In the genomic region with DNA sequence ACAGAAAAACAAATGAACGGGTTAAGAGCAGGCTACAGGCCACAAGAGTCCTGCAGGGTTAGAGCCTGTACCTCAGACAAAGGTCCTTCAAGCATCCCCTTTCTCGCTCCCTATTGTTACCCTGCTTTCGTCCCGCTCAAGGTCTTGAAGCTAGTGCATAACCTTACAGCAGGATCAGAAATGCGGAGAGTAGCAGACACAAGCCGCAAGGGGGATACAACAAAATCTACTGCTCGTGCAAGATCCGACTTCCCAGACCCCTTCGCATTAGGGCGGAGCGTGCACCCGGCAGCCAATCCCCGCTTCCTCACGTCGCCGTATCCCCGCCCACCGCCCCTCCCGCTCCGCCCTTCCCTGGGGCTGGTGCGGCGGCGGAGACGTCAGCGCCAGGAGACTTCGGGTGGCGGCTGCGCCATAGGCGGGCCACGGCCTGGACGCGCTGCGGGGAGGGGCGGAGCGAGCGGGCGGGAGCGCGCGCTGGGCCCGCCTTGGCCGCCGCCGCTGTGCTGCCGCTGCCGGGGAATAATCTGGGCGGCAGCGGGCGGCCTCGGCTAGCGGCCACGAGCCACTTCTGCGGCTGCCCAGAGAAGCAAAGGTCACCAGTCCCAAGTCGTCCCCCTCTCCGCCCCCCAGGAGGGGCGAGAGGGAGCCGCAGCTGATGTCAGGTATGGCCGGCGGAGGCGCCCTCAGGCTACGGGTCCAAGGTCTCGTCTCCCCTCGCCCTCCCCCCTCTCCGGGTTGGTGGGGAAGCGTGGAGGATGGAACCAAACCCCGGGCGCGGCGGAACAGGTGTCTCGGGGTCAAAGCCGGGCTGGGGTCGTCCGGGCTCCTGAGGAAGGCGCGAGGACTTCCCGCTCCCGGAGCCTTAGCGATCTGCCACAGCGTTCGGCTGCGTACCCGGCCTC, we compare ENCODE assay signal across 1 cellular context.
A peak's percentile ranks its signal among the peaks of the same experiment; 100 is the strongest.
TF ChIP-seq lines count a peak whose summit lies in the region.

A gene (plus strand): TSS at position 389 of the 905 bp plus-strand sequence. CDS start 51,776 bp downstream, outside the sequence.

TF ChIP-seq in HepG2, 621 proteins besides CTCF, POLR2A, EP300 and RAD21 (continued from another document and continues in another):
- TF ChIP-seq TCF7L2 (IDR thresholded peaks at IDR 0.05; ENCODE audit: low read depth, low read length): no peak
- 0 out of 2 replicates have a peak, but pooled peaks have one; percentile 43 for TF ChIP-seq ZNF160 (CRISPR knock-in tag; IDR thresholded peaks at IDR 0.05)
- TF ChIP-seq FOXK1 (CRISPR knock-in tag; IDR thresholded peaks at IDR 0.05; ENCODE audit: borderline replicate concordance, low read depth): peak; percentile 53; the same call in 1 of the 2 replicates
- TF ChIP-seq ZNF335 (CRISPR knock-in tag; IDR thresholded peaks at IDR 0.05): peak; percentile 39; the same call in 1 of the 2 replicates
- TF ChIP-seq, protein P1, sequence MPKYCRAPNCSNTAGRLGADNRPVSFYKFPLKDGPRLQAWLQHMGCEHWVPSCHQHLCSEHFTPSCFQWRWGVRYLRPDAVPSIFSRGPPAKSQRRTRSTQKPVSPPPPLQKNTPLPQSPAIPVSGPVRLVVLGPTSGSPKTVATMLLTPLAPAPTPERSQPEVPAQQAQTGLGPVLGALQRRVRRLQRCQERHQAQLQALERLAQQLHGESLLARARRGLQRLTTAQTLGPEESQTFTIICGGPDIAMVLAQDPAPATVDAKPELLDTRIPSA (CRISPR knock-in tag; IDR thresholded peaks at IDR 0.05; ENCODE audit: borderline replicate concordance): peak; percentile 88; the same call in 1 of the 2 replicates
- TF ChIP-seq, protein P2, sequence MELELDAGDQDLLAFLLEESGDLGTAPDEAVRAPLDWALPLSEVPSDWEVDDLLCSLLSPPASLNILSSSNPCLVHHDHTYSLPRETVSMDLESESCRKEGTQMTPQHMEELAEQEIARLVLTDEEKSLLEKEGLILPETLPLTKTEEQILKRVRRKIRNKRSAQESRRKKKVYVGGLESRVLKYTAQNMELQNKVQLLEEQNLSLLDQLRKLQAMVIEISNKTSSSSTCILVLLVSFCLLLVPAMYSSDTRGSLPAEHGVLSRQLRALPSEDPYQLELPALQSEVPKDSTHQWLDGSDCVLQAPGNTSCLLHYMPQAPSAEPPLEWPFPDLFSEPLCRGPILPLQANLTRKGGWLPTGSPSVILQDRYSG (CRISPR knock-in tag; IDR thresholded peaks at IDR 0.05): peak; percentile 87; the same call in 1 of the 2 replicates
- no peak for TF ChIP-seq ZNF101 (CRISPR knock-in tag; IDR thresholded peaks at IDR 0.05; ENCODE audit: borderline replicate concordance, low read depth)
- peak; percentile 83 for TF ChIP-seq BRD4 (CRISPR knock-in tag; IDR thresholded peaks at IDR 0.05)
- peak; percentile 35; the same call in 1 of the 2 replicates for TF ChIP-seq ZFP37 (CRISPR knock-in tag; IDR thresholded peaks at IDR 0.05; ENCODE audit: borderline replicate concordance)
- no peak for TF ChIP-seq SNAPC2 (CRISPR knock-in tag; IDR thresholded peaks at IDR 0.05)
- peak; percentile 51; the same call in 1 of the 2 replicates for TF ChIP-seq ZBTB21 (CRISPR knock-in tag; IDR thresholded peaks at IDR 0.05)
- TF ChIP-seq NCOA1 (CRISPR knock-in tag; IDR thresholded peaks at IDR 0.05): peak; percentile 74; the same call in 1 of the 2 replicates
- TF ChIP-seq WIZ (CRISPR knock-in tag; IDR thresholded peaks at IDR 0.05): peak; percentile 35; the same call in 1 of the 2 replicates
- TF ChIP-seq HES4 (CRISPR knock-in tag; IDR thresholded peaks at IDR 0.05; ENCODE audit: borderline replicate concordance): no peak
- TF ChIP-seq ZNF891 (CRISPR knock-in tag; IDR thresholded peaks at IDR 0.05): 0 out of 2 replicates have a peak, but pooled peaks have one; percentile 47
- TF ChIP-seq SKI (IDR thresholded peaks at IDR 0.05; ENCODE audit: partially characterized antibody): peak; percentile 64
- TF ChIP-seq YEATS2 (CRISPR knock-in tag; IDR thresholded peaks at IDR 0.05; ENCODE audit: borderline replicate concordance): peak; percentile 39; the same call in 1 of the 2 replicates
- peak; percentile 67 for TF ChIP-seq BCL6 (CRISPR knock-in tag; IDR thresholded peaks at IDR 0.05)
- TF ChIP-seq PITX1 (CRISPR knock-in tag; IDR thresholded peaks at IDR 0.05): peak; percentile 46; the same call in 1 of the 2 replicates
- peak; percentile 24; the same call in 1 of the 2 replicates for TF ChIP-seq ZSCAN25 (CRISPR knock-in tag; IDR thresholded peaks at IDR 0.05)
- TF ChIP-seq, protein P3, sequence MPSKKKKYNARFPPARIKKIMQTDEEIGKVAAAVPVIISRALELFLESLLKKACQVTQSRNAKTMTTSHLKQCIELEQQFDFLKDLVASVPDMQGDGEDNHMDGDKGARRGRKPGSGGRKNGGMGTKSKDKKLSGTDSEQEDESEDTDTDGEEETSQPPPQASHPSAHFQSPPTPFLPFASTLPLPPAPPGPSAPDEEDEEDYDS (CRISPR knock-in tag; IDR thresholded peaks at IDR 0.05): peak; percentile 93
- TF ChIP-seq ZNF431 (CRISPR knock-in tag; IDR thresholded peaks at IDR 0.05; ENCODE audit: borderline replicate concordance, low read depth): peak; percentile 78; the same call in 1 of the 2 replicates
- TF ChIP-seq, protein P4, sequence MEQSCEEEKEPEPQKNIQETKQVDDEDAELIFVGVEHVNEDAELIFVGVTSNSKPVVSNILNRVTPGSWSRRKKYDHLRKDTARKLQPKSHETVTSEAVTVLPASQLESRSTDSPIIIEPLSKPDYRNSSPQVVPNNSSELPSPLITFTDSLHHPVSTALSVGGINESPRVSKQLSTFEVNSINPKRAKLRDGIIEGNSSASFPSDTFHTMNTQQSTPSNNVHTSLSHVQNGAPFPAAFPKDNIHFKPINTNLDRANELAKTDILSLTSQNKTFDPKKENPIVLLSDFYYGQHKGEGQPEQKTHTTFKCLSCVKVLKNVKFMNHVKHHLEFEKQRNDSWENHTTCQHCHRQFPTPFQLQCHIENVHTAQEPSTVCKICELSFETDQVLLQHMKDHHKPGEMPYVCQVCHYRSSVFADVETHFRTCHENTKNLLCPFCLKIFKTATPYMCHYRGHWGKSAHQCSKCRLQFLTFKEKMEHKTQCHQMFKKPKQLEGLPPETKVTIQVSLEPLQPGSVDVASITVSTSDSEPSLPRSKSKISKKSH (CRISPR knock-in tag; IDR thresholded peaks at IDR 0.05; ENCODE audit: borderline replicate concordance): no peak
- TF ChIP-seq ZMYM4 (CRISPR knock-in tag; IDR thresholded peaks at IDR 0.05): peak; percentile 88
- TF ChIP-seq ZSCAN30 (CRISPR knock-in tag; IDR thresholded peaks at IDR 0.05): 0 out of 2 replicates have a peak, but pooled peaks have one; percentile 59
- peak; percentile 71; the same call in 1 of the 2 replicates for TF ChIP-seq ZNF12 (CRISPR knock-in tag; IDR thresholded peaks at IDR 0.05)
- 0 out of 2 replicates have a peak, but pooled peaks have one; percentile 29 for TF ChIP-seq HOXD1 (CRISPR knock-in tag; IDR thresholded peaks at IDR 0.05)
- peak; percentile 91; the same call in 1 of the 2 replicates for TF ChIP-seq ZNF232 (CRISPR knock-in tag; IDR thresholded peaks at IDR 0.05; ENCODE audit: borderline replicate concordance)
- no peak for TF ChIP-seq DNMT3B (CRISPR knock-in tag; conservative IDR thresholded peaks at IDR 0.05)
- TF ChIP-seq ZNF552 (CRISPR knock-in tag; IDR thresholded peaks at IDR 0.05; ENCODE audit: borderline replicate concordance): 0 out of 2 replicates have a peak, but pooled peaks have one; percentile 66
- peak; percentile 70 for TF ChIP-seq MED1 (CRISPR knock-in tag; IDR thresholded peaks at IDR 0.05)
- peak; percentile 60 for TF ChIP-seq TEAD3 (CRISPR knock-in tag; optimal IDR thresholded peaks at IDR 0.05; ENCODE audit: borderline replicate concordance)
- peak; percentile 70; the same call in 1 of the 2 replicates for TF ChIP-seq ZNF33A (CRISPR knock-in tag; IDR thresholded peaks at IDR 0.05; ENCODE audit: borderline replicate concordance)
- peak; percentile 89 for TF ChIP-seq ZNF331 (CRISPR knock-in tag; IDR thresholded peaks at IDR 0.05)
- TF ChIP-seq YEATS4 (CRISPR knock-in tag; IDR thresholded peaks at IDR 0.05; ENCODE audit: borderline replicate concordance): peak; percentile 86; the same call in 1 of the 2 replicates
- TF ChIP-seq ZNF263 (CRISPR knock-in tag; IDR thresholded peaks at IDR 0.05): peak; percentile 47; the same call in 1 of the 2 replicates
- TF ChIP-seq SRSF1 (optimal IDR thresholded peaks at IDR 0.05; ENCODE audit: low read depth, low read length): peak; percentile 78
- TF ChIP-seq KLF6 (CRISPR knock-in tag; IDR thresholded peaks at IDR 0.05): peak; percentile 60; the same call in 1 of the 2 replicates
- peak; percentile 92 for TF ChIP-seq RFXAP (CRISPR knock-in tag; IDR thresholded peaks at IDR 0.05; ENCODE audit: borderline replicate concordance)
- TF ChIP-seq IRF2 (CRISPR knock-in tag; IDR thresholded peaks at IDR 0.05): peak; percentile 25
- peak; percentile 70; the same call in 1 of the 2 replicates for TF ChIP-seq FOXJ3 (CRISPR knock-in tag; IDR thresholded peaks at IDR 0.05; ENCODE audit: borderline replicate concordance)
- TF ChIP-seq TBX2 (CRISPR knock-in tag; IDR thresholded peaks at IDR 0.05; ENCODE audit: borderline replicate concordance): peak; percentile 82
- TF ChIP-seq, protein P5, sequence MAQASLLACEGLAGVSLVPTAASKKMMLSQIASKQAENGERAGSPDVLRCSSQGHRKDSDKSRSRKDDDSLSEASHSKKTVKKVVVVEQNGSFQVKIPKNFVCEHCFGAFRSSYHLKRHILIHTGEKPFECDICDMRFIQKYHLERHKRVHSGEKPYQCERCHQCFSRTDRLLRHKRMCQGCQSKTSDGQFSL (CRISPR knock-in tag; IDR thresholded peaks at IDR 0.05): peak; percentile 33
- TF ChIP-seq, protein P6, sequence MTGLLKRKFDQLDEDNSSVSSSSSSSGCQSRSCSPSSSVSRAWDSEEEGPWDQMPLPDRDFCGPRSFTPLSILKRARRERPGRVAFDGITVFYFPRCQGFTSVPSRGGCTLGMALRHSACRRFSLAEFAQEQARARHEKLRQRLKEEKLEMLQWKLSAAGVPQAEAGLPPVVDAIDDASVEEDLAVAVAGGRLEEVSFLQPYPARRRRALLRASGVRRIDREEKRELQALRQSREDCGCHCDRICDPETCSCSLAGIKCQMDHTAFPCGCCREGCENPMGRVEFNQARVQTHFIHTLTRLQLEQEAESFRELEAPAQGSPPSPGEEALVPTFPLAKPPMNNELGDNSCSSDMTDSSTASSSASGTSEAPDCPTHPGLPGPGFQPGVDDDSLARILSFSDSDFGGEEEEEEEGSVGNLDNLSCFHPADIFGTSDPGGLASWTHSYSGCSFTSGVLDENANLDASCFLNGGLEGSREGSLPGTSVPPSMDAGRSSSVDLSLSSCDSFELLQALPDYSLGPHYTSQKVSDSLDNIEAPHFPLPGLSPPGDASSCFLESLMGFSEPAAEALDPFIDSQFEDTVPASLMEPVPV (CRISPR knock-in tag; IDR thresholded peaks at IDR 0.05): peak; percentile 18; the same call in 1 of the 2 replicates
- peak; percentile 21; the same call in 1 of the 2 replicates for TF ChIP-seq ZFP90 (CRISPR knock-in tag; IDR thresholded peaks at IDR 0.05; ENCODE audit: borderline replicate concordance)
- peak; percentile 89 for TF ChIP-seq CBFB (CRISPR knock-in tag; IDR thresholded peaks at IDR 0.05)
- TF ChIP-seq, protein P7, sequence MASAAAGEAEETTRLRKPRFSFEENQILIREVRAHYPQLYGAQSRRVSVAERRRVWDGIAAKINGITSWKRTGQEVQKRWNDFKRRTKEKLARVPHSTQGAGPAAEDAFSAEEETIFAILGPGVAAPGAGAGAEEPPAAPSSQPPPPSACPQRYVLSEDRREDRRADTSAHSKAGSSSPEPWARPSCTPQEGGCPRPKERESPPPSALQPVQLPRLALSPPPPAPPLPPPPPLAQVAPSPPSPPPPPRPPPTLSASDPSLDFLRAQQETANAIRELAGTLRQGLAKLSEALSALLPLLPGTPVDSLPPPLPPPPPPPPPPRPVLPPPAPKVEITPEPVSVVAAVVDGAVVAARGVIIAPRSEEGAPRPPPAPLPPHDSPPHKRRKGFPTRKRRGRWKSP (CRISPR knock-in tag; IDR thresholded peaks at IDR 0.05): 0 out of 2 replicates have a peak, but pooled peaks have one; percentile 33
- no peak; the same call in 1 of the 2 replicates for TF ChIP-seq TRIM24 (CRISPR knock-in tag; IDR thresholded peaks at IDR 0.05)
- no peak for TF ChIP-seq ZNF343 (CRISPR knock-in tag; IDR thresholded peaks at IDR 0.05)
- TF ChIP-seq, protein P8, sequence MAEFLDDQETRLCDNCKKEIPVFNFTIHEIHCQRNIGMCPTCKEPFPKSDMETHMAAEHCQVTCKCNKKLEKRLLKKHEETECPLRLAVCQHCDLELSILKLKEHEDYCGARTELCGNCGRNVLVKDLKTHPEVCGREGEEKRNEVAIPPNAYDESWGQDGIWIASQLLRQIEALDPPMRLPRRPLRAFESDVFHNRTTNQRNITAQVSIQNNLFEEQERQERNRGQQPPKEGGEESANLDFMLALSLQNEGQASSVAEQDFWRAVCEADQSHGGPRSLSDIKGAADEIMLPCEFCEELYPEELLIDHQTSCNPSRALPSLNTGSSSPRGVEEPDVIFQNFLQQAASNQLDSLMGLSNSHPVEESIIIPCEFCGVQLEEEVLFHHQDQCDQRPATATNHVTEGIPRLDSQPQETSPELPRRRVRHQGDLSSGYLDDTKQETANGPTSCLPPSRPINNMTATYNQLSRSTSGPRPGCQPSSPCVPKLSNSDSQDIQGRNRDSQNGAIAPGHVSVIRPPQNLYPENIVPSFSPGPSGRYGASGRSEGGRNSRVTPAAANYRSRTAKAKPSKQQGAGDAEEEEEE (CRISPR knock-in tag; IDR thresholded peaks at IDR 0.05; ENCODE audit: borderline replicate concordance): 0 out of 2 replicates have a peak, but pooled peaks have one; percentile 41
- TF ChIP-seq ZNF790 (CRISPR knock-in tag; IDR thresholded peaks at IDR 0.05; ENCODE audit: borderline replicate concordance): peak; percentile 26; the same call in 1 of the 2 replicates
- TF ChIP-seq, protein P9, sequence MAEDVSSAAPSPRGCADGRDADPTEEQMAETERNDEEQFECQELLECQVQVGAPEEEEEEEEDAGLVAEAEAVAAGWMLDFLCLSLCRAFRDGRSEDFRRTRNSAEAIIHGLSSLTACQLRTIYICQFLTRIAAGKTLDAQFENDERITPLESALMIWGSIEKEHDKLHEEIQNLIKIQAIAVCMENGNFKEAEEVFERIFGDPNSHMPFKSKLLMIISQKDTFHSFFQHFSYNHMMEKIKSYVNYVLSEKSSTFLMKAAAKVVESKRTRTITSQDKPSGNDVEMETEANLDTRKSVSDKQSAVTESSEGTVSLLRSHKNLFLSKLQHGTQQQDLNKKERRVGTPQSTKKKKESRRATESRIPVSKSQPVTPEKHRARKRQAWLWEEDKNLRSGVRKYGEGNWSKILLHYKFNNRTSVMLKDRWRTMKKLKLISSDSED (CRISPR knock-in tag; IDR thresholded peaks at IDR 0.05): no peak
- no peak for TF ChIP-seq HNRNPH1 (optimal IDR thresholded peaks at IDR 0.05; ENCODE audit: low read depth, low read length)
- peak; percentile 95 for TF ChIP-seq POLR2AphosphoS5 (IDR thresholded peaks at IDR 0.05; ENCODE audit: low read depth, low read length)
- TF ChIP-seq, protein P10, sequence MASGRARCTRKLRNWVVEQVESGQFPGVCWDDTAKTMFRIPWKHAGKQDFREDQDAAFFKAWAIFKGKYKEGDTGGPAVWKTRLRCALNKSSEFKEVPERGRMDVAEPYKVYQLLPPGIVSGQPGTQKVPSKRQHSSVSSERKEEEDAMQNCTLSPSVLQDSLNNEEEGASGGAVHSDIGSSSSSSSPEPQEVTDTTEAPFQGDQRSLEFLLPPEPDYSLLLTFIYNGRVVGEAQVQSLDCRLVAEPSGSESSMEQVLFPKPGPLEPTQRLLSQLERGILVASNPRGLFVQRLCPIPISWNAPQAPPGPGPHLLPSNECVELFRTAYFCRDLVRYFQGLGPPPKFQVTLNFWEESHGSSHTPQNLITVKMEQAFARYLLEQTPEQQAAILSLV (CRISPR knock-in tag; IDR thresholded peaks at IDR 0.05; ENCODE audit: borderline replicate concordance): peak; percentile 75; the same call in 1 of the 2 replicates
- no peak for TF ChIP-seq SOX6 (IDR thresholded peaks at IDR 0.05)
- TF ChIP-seq SOX6 (CRISPR knock-in tag; IDR thresholded peaks at IDR 0.05): peak; percentile 78
- peak; percentile 65; the same call in 1 of the 2 replicates for TF ChIP-seq NCOA2 (CRISPR knock-in tag; IDR thresholded peaks at IDR 0.05)
